Comparison of ENCODE assay signal across 10 cellular contexts in the genomic region with DNA sequence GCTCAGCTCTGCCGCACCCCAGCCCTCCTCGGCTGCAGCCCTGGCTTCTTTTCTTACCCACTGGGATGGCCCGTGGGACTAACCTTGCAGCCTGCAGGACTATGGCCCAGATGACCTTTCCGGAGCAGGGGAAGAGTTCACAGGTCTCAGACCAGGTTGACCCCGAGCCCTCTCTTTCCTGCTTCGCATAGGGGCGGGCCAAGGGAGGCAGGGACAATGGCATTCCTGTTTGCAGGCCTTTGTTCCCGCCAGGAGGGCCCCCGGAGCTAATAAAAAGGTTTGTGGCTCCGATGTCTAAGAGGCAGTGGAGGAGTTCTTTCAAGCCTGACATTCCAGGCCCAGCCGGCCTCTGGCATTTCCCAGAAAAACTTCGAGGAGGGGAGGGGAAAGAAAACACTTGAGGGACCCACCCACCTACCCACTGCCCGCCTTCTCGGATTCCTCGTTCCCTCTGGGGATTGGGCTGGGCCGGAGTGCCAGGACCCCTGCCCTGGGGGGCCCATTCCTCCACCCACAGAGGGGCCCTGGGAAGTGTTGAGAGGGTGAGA. TPM values are rescaled to one million over a fixed set of nuclear protein-coding genes. Genes with fewer than 3 reads are reported as not detected.
DNase-seq lines count a peak whose midpoint lies in the region; ATAC-seq, FAIRE-seq and TF ChIP-seq lines count a peak whose summit lies in the region.
"Had no signal": no experiment of that assay in that cellular context is flagged by ENCODE, and none has a peak within 500 bp of the region (broad histone marks: within the 10 kb centered on the region; RNA-seq: fewer than 3 reads in every experiment).

No MANE protein-coding gene starts in this region.

- H3K4me3 ChIP-seq in IMR-90 (ENCODE audit: insufficient read depth, low read depth, low read length) (no peak overlapping the region), duodenal mucosa (ENCODE audit: low read depth in 1 of 2, low read length in 2 of 2) (no peak overlapping the region), HepG2 (replicated peaks in 1 of 3; ENCODE audit: insufficient read depth in 1 of 3, low read depth in 2 of 3, low read length in 3 of 3) (peak overlapping the region in 2 of 3 experiments; percentile 1 to 49; a peak in 1 of 6 replicates)
- H3K4me3 ChIP-seq: pancreas had no signal

- H3K9ac ChIP-seq in IMR-90 (ENCODE audit: low read depth, low read length): peak overlapping the region; percentile 12; the same call in 1 of the 2 replicates
- no peak overlapping the region for H3K9ac ChIP-seq in duodenal mucosa (ENCODE audit: low read depth in 1 of 2, low read length in 2 of 2)
- H3K9ac ChIP-seq in HepG2 (ENCODE audit: insufficient read depth, low read depth, low read length): no peak overlapping the region

- H3K18ac ChIP-seq in IMR-90 (ENCODE audit: low read depth, low read length): peak overlapping the region; percentile 21; the same call in 1 of the 2 replicates

- in situ Hi-C loops in IMR-90 (cut with MboI; ENCODE audit: low sequenced_read_pairs) (no loop called here), HepG2 (cut with HindIII; ENCODE audit: extremely low pct_ligation_motif_present, low pct_unique_long_range_greater_than_20kb) (no loop called here)

- peaks cover 27% of the 10 kb centered on the region for H3K4me1 Mint-ChIP-seq in stimulated activated effector memory CD8-positive, alpha-beta T cell treated with anti-CD3 and anti-CD28 coated beads, Interleukin-12 subunit alpha, Interleukin-12 subunit beta, amount 100 ng/mL, for 72 hours

- TF ChIP-seq CTCF in IMR-90 (conservative IDR thresholded peaks at IDR 0.05; ENCODE audit: low read depth, low read length): no peak
- TF ChIP-seq CTCF in HepG2 (CRISPR knock-in tag; IDR thresholded peaks at IDR 0.05): no peak

- POLR2A ChIA-PET in IMR-90 (lab: Charles Lee; ENCODE audit: unreplicated experiment): no interaction called here
- POLR2A ChIA-PET in HepG2 (lab: Yijun Ruan, JAX): interaction anchor here (1.0 to 2.6 kb wide), 4 partner anchors 10 to 56 kb away, joined by 3 to 8 read pairs (median 3); no protein-coding TSS in a partner anchor

- peak overlapping the region; percentile 17 for H2AK9ac ChIP-seq in IMR-90 (replicated peaks; ENCODE audit: low read depth, low read length, poor library complexity)

- H3K4me1 ChIP-seq in IMR-90 (ENCODE audit: control insufficient read depth, insufficient read depth, low read length) (peaks cover 12% of the 10 kb centered on the region; the same call in 1 of the 2 replicates), duodenal mucosa (ENCODE audit: control insufficient read depth in 1 of 2, insufficient read depth in 2 of 2, low read length in 2 of 2) (peaks cover 0 to 10% of the 10 kb centered on the region in 2 donors), HepG2 (ENCODE audit: insufficient read depth, low read length) (peaks cover 38% of the 10 kb centered on the region)
- H3K4me1 ChIP-seq: pancreas had no signal

- WGBS in IMR-90 (ENCODE audit: extremely low coverage in 2 of 2, insufficient read length in 1 of 2), 2 experiments: 52% methylated on average over 3 of the region's 16 CpGs; no CpG with 5 or more reads in 1 of the 2 experiments
- WGBS in HepG2 (ENCODE audit: low lambda C conversion rate): 1% methylated on average over 12 of the region's 16 CpGs

- TF ChIP-seq RAD21 in IMR-90 (IDR thresholded peaks at IDR 0.05; ENCODE audit: low read length) (no peak), HepG2 (CRISPR knock-in tag; IDR thresholded peaks at IDR 0.05) (no peak)

- TF ChIP-seq POLR2A in IMR-90 (IDR thresholded peaks at IDR 0.05; ENCODE audit: low read depth, low read length): no peak
- TF ChIP-seq POLR2A in HepG2 (IDR thresholded peaks at IDR 0.05; ENCODE audit: insufficient read depth in 1 of 2, low read depth in 2 of 2, low read length in 2 of 2): no peak

- H2BK15ac ChIP-seq in IMR-90 (ENCODE audit: low read depth, low read length): 0 out of 3 replicates have a peak overlapping the region, but pooled peaks have one; percentile 36

- CTCF ChIA-PET in IMR-90 (lab: Yijun Ruan, JAX): no interaction called here
- CTCF ChIA-PET in HepG2 (lab: Yijun Ruan, JAX; ENCODE audit: low intra/inter-chr PET ratio, low total read pairs): no interaction called here

- no peaks in the 10 kb centered on the region for H3K79me2 ChIP-seq in HepG2 (ENCODE audit: insufficient read depth, low read length)

- no peak overlapping the region for H3K56ac ChIP-seq in IMR-90 (ENCODE audit: extremely low read depth, insufficient read depth, low read length)

- H3K23ac ChIP-seq in IMR-90 (ENCODE audit: low read depth, low read length): no peak overlapping the region

- no peak for DNase-seq in IMR-90
- DNase-seq in HepG2 (ENCODE audit: low spot score): peak; percentile 68
- no peak for DNase-seq in stimulated activated effector memory CD8-positive, alpha-beta T cell treated with anti-CD3 and anti-CD28 coated beads, Interleukin-12 subunit alpha, Interleukin-12 subunit beta, amount 100 ng/mL, for 72 hours (ENCODE audit: low spot score in 2 of 2)
- no peak for DNase-seq in caudate nucleus (lab: John Stamatoyannopoulos, UW)
- DNase-seq in HT-29 (ENCODE audit: low spot score): no peak
- DNase-seq: pancreas had no signal

- H3K9me3 ChIP-seq in IMR-90 (ENCODE audit: control insufficient read depth, insufficient read depth, low read length) (no peaks in the 10 kb centered on the region), duodenal mucosa (ENCODE audit: control insufficient read depth in 1 of 2, low read length in 2 of 2) (no peaks in the 10 kb centered on the region), HepG2 (ENCODE audit: low read length) (no peaks in the 10 kb centered on the region)
- H3K9me3 ChIP-seq: pancreas had no signal

- H2BK5ac ChIP-seq in IMR-90 (ENCODE audit: low read depth, low read length, poor library complexity, severe bottlenecking): no peak overlapping the region

- no peak overlapping the region for H3K27ac Mint-ChIP-seq in stimulated activated effector memory CD8-positive, alpha-beta T cell treated with anti-CD3 and anti-CD28 coated beads, Interleukin-12 subunit alpha, Interleukin-12 subunit beta, amount 100 ng/mL, for 72 hours

- H3K36me3 ChIP-seq in IMR-90 (ENCODE audit: control insufficient read depth, insufficient read depth, low read length) (no peaks in the 10 kb centered on the region), duodenal mucosa (ENCODE audit: control insufficient read depth in 1 of 2, insufficient read depth in 2 of 2, low read length in 2 of 2) (no peaks in the 10 kb centered on the region), HepG2 (replicated peaks in 1 of 2; ENCODE audit: control insufficient read depth in 1 of 2, insufficient read depth in 2 of 2, low read length in 2 of 2) (no peaks in the 10 kb centered on the region)
- H3K36me3 ChIP-seq: pancreas had no signal

- H3K4me2 ChIP-seq in IMR-90 (ENCODE audit: low read depth, low read length): no peak overlapping the region; the same call in 1 of the 2 replicates
- H3K4me2 ChIP-seq in HepG2 (ENCODE audit: low read depth, low read length): peak overlapping the region; percentile 61

- intact Hi-C loops in IMR-90 (cut with micrococcal nuclease) (no loop called here), HepG2 (cut with micrococcal nuclease; ENCODE audit: unreplicated experiment) (loop anchor here (2.0 kb wide), 1 partner anchor 31 kb away; no protein-coding TSS in a partner anchor)

- 0 out of 2 replicates have a peak overlapping the region, but pooled peaks have one; percentile 76 for H2AK5ac ChIP-seq in IMR-90 (ENCODE audit: low read depth, low read length)

- H4K5ac ChIP-seq in IMR-90 (ENCODE audit: low read depth, low read length): peak overlapping the region; percentile 26; the same call in 1 of the 2 replicates

- peak overlapping the region; percentile 11 to 72; a peak in 1 of 4 replicates for H4K8ac ChIP-seq in IMR-90 (ENCODE audit: low read depth in 2 of 2, low read length in 2 of 2)

- H3K14ac ChIP-seq in IMR-90 (replicated peaks; ENCODE audit: low read depth, low read length): peak overlapping the region; percentile 22; the same call in 1 of the 2 replicates

- H3K27ac ChIP-seq in IMR-90 (ENCODE audit: insufficient read depth, low read length) (peak overlapping the region; percentile 51; the same call in 1 of the 2 replicates), duodenal mucosa (ENCODE audit: low read depth, low read length) (peak overlapping the region; percentile 22), HepG2 (ENCODE audit: extremely low read length, insufficient read depth, low read length) (no peak overlapping the region), caudate nucleus (ENCODE audit: low read depth, low read length) (no peak overlapping the region)
- H3K27ac ChIP-seq: pancreas had no signal

- no peaks in the 10 kb centered on the region for H3K9me3 Mint-ChIP-seq in stimulated activated effector memory CD8-positive, alpha-beta T cell treated with anti-CD3 and anti-CD28 coated beads, Interleukin-12 subunit alpha, Interleukin-12 subunit beta, amount 100 ng/mL, for 72 hours

- peak overlapping the region; percentile 82 for H2AFZ ChIP-seq in IMR-90 (replicated peaks; ENCODE audit: low read length, poor library complexity)
- no peak overlapping the region for H2AFZ ChIP-seq in HepG2 (ENCODE audit: low read length)

- H3K79me1 ChIP-seq in IMR-90 (ENCODE audit: low read depth in 1 of 2, low read length in 2 of 2): no peaks in the 10 kb centered on the region; a peak in 1 of 4 replicates

- peak overlapping the region; percentile 34 for H3K4ac ChIP-seq in IMR-90 (ENCODE audit: low read depth, low read length)

- H4K20me1 ChIP-seq in IMR-90 (ENCODE audit: insufficient read depth, low read length) (no peaks in the 10 kb centered on the region), HepG2 (ENCODE audit: insufficient read depth, low read length) (no peaks in the 10 kb centered on the region; the same call in 1 of the 2 replicates)

- TF ChIP-seq EP300 in HepG2 (IDR thresholded peaks at IDR 0.05; ENCODE audit: low read depth in 2 of 2, low read length in 2 of 2) (peak in 1 of 2 experiments; percentile 44; a peak in 2 of 4 replicates), HepG2 (CRISPR knock-in tag; IDR thresholded peaks at IDR 0.05; ENCODE audit: borderline replicate concordance) (no peak)

- H4K91ac ChIP-seq in IMR-90 (ENCODE audit: insufficient read depth, low read depth, low read length): peak overlapping the region; percentile 78; the same call in 1 of the 2 replicates

- H3K9me1 ChIP-seq in IMR-90 (ENCODE audit: insufficient read depth, low read length): no peaks in the 10 kb centered on the region

- ATAC-seq in IMR-90 (ENCODE audit: low read depth) (peak; percentile 59), HepG2 (peak; percentile 49), GM21825 (IDR thresholded peaks at IDR 0.05; ENCODE audit: unreplicated experiment) (no peak), GM21367 (IDR thresholded peaks at IDR 0.05; ENCODE audit: unreplicated experiment) (no peak)
- ATAC-seq in stimulated activated effector memory CD8-positive, alpha-beta T cell treated with anti-CD3 and anti-CD28 coated beads, Interleukin-12 subunit alpha, Interleukin-12 subunit beta, amount 100 ng/mL, for 72 hours: no peak
- ATAC-seq: pancreas had no signal

- H2BK20ac ChIP-seq in IMR-90 (ENCODE audit: low read depth, low read length): peak overlapping the region; percentile 17; the same call in 1 of the 2 replicates

- dilution Hi-C loops in IMR-90 (cut with HindIII; ENCODE audit: low sequenced_read_pairs, unreplicated experiment): no loop called here

- peak overlapping the region; percentile 51 for H3K4me3 Mint-ChIP-seq in stimulated activated effector memory CD8-positive, alpha-beta T cell treated with anti-CD3 and anti-CD28 coated beads, Interleukin-12 subunit alpha, Interleukin-12 subunit beta, amount 100 ng/mL, for 72 hours

- H2BK120ac ChIP-seq in IMR-90 (ENCODE audit: low read depth, low read length): peak overlapping the region; percentile 59

- H3K27me3 ChIP-seq in IMR-90 (ENCODE audit: control insufficient read depth, insufficient read depth, low read length) (no peaks in the 10 kb centered on the region), duodenal mucosa (ENCODE audit: control insufficient read depth in 1 of 2, insufficient read depth in 2 of 2, low read length in 2 of 2) (peaks cover 0 to 8% of the 10 kb centered on the region in 2 donors), HepG2 (ENCODE audit: control insufficient read depth in 1 of 2, insufficient read depth in 2 of 2, low read length in 2 of 2) (peaks cover 20 to 81% of the 10 kb centered on the region in 2 experiments)
- H3K27me3 ChIP-seq: pancreas had no signal

- H3K36me3 Mint-ChIP-seq in stimulated activated effector memory CD8-positive, alpha-beta T cell treated with anti-CD3 and anti-CD28 coated beads, Interleukin-12 subunit alpha, Interleukin-12 subunit beta, amount 100 ng/mL, for 72 hours: no peaks in the 10 kb centered on the region

- FAIRE-seq in HepG2 (lab: Jason Lieb, UNC): peak; percentile 56
- FAIRE-seq: pancreas, TTC549 had no signal

- BruUV-seq in IMR-90 (replicated peaks; lab: Mats Ljungman, UMichigan) (no TSS peak), HepG2 (replicated peaks; lab: Mats Ljungman, UMichigan) (no TSS peak)

RNA-seq across cellular contexts. Expression of gene SOCS3, which starts 5.8 kb away (rescaled TPM):
- total RNA-seq in IMR-90 (2012; rRNA removed) (19.7 and 19.9 TPM in 2 replicates), HepG2 (2016; rRNA removed; fragmentation: Illumina TruSeq; extraction: Trizol) (0.66 and 0.77 TPM in 2 replicates)
- polyA plus RNA-seq in IMR-90 (2012; rRNA removed) (18.3 and 19.2 TPM in 2 replicates), HepG2 (2011; rRNA removed) (2.4 and 3.2 TPM in 2 replicates)
- 29.0 and 102 TPM in 2 replicates for polyA plus RNA-seq in IMR-90 (2012; cell fraction: cytosol; rRNA removed)
- polyA plus RNA-seq in IMR-90 (2012; cell fraction: nucleus; rRNA removed; ENCODE audit: low replicate concordance): 163 and 202 TPM in 2 replicates
- 0.30 and 0.35 TPM in 2 replicates for total RNA-seq in HepG2 (2016; cell fraction: cytosol; rRNA removed; fragmentation: Illumina TruSeq; extraction: Trizol; ENCODE audit: low read depth)
- 0.59 and 0.95 TPM in 2 replicates for total RNA-seq in HepG2 (2016; cell fraction: insoluble cytoplasmic fraction; rRNA removed; fragmentation: Illumina TruSeq; extraction: Trizol)
- 0.83 and 0.93 TPM in 2 replicates for total RNA-seq in HepG2 (2016; cell fraction: membrane; rRNA removed; fragmentation: Illumina TruSeq; extraction: Trizol)
- 0.66 and 1.2 TPM in 2 replicates for total RNA-seq in HepG2 (2016; cell fraction: nucleus; rRNA removed; fragmentation: Illumina TruSeq; extraction: Trizol)
- 2.4 and 2.6 TPM in 2 replicates for polyA plus RNA-seq in HepG2 (2011; cell fraction: cytosol; rRNA removed)
- 4.1 and 5.9 TPM in 2 replicates for polyA plus RNA-seq in HepG2 (2011; cell fraction: nucleus; rRNA removed)
- polyA plus RNA-seq in HepG2 (2012): 0.94 and 3.5 TPM in 2 replicates
- 0.05 and 0.10 TPM in 2 replicates for polyA plus RNA-seq in HepG2 (2016; cell fraction: cytosol; fragmentation: Illumina TruSeq; extraction: Trizol; ENCODE audit: low read depth)
- polyA plus RNA-seq in HepG2 (2016; cell fraction: insoluble cytoplasmic fraction; fragmentation: Illumina TruSeq; extraction: Trizol; ENCODE audit: low read depth): 0.32 and 0.52 TPM in 2 replicates
- 0.27 and 0.28 TPM in 2 replicates for polyA plus RNA-seq in HepG2 (2016; cell fraction: membrane; fragmentation: Illumina TruSeq; extraction: Trizol; ENCODE audit: low read depth)
- polyA plus RNA-seq in HepG2 (2016; cell fraction: nucleus; fragmentation: Illumina TruSeq; extraction: Trizol; ENCODE audit: insufficient read depth, low read depth): 1.1 and 1.3 TPM in 2 replicates
- polyA minus RNA-seq in HepG2 (2011; rRNA and poly(A)+ RNA removed; ENCODE audit: low replicate concordance): 11.0 and 18.7 TPM in 2 replicates
- 6.9 and 7.9 TPM in 2 replicates for polyA minus RNA-seq in HepG2 (2011; cell fraction: cytosol; rRNA and poly(A)+ RNA removed)
- 3.5 and 5.2 TPM in 2 replicates for polyA minus RNA-seq in HepG2 (2011; cell fraction: nucleus; rRNA and poly(A)+ RNA removed)
- total RNA-seq in HT-29 (2014; rRNA removed; shearing (Covaris generic)): 0.18 and 0.79 TPM in 2 replicates

RNA-seq across cellular contexts. Expression of gene PGS1, which starts 12.8 kb away (rescaled TPM):
- total RNA-seq in IMR-90 (2012; rRNA removed) (14.4 and 18.5 TPM in 2 replicates), HepG2 (2016; rRNA removed; fragmentation: Illumina TruSeq; extraction: Trizol) (18.8 and 25.9 TPM in 2 replicates)
- polyA plus RNA-seq in IMR-90 (2012; rRNA removed) (35.5 and 43.2 TPM in 2 replicates), HepG2 (2011; rRNA removed) (31.5 and 42.3 TPM in 2 replicates)
- polyA plus RNA-seq in IMR-90 (2012; cell fraction: cytosol; rRNA removed): 26.3 and 45.8 TPM in 2 replicates
- polyA plus RNA-seq in IMR-90 (2012; cell fraction: nucleus; rRNA removed; ENCODE audit: low replicate concordance): 189 and 191 TPM in 2 replicates
- 10.8 and 10.9 TPM in 2 replicates for total RNA-seq in HepG2 (2016; cell fraction: cytosol; rRNA removed; fragmentation: Illumina TruSeq; extraction: Trizol; ENCODE audit: low read depth)
- total RNA-seq in HepG2 (2016; cell fraction: insoluble cytoplasmic fraction; rRNA removed; fragmentation: Illumina TruSeq; extraction: Trizol): 14.8 and 27.5 TPM in 2 replicates
- 11.3 and 11.9 TPM in 2 replicates for total RNA-seq in HepG2 (2016; cell fraction: membrane; rRNA removed; fragmentation: Illumina TruSeq; extraction: Trizol)
- 27.4 and 30.7 TPM in 2 replicates for total RNA-seq in HepG2 (2016; cell fraction: nucleus; rRNA removed; fragmentation: Illumina TruSeq; extraction: Trizol)
- polyA plus RNA-seq in HepG2 (2011; cell fraction: cytosol; rRNA removed): 30.6 and 33.0 TPM in 2 replicates
- polyA plus RNA-seq in HepG2 (2011; cell fraction: nucleus; rRNA removed): 151 and 153 TPM in 2 replicates
- polyA plus RNA-seq in HepG2 (2012): 18.3 and 27.7 TPM in 2 replicates
- 2.9 and 3.9 TPM in 2 replicates for polyA plus RNA-seq in HepG2 (2016; cell fraction: cytosol; fragmentation: Illumina TruSeq; extraction: Trizol; ENCODE audit: low read depth)
- polyA plus RNA-seq in HepG2 (2016; cell fraction: insoluble cytoplasmic fraction; fragmentation: Illumina TruSeq; extraction: Trizol; ENCODE audit: low read depth): 12.8 and 16.5 TPM in 2 replicates
- 6.1 and 6.7 TPM in 2 replicates for polyA plus RNA-seq in HepG2 (2016; cell fraction: membrane; fragmentation: Illumina TruSeq; extraction: Trizol; ENCODE audit: low read depth)
- polyA plus RNA-seq in HepG2 (2016; cell fraction: nucleus; fragmentation: Illumina TruSeq; extraction: Trizol; ENCODE audit: insufficient read depth, low read depth): 50.4 and 56.8 TPM in 2 replicates
- polyA minus RNA-seq in HepG2 (2011; rRNA and poly(A)+ RNA removed; ENCODE audit: low replicate concordance): 49.2 and 54.3 TPM in 2 replicates
- polyA minus RNA-seq in HepG2 (2011; cell fraction: cytosol; rRNA and poly(A)+ RNA removed): 13.6 and 15.2 TPM in 2 replicates
- 58.3 and 63.7 TPM in 2 replicates for polyA minus RNA-seq in HepG2 (2011; cell fraction: nucleus; rRNA and poly(A)+ RNA removed)
- 23.0 and 30.7 TPM in 2 replicates for total RNA-seq in HT-29 (2014; rRNA removed; shearing (Covaris generic))

Comparison
In these comparisons a context has a peak if more than half of its experiments do, and no peak if none do; other contexts are left out.
1. ATAC-seq: peak in IMR-90 (single experiment) and HepG2 (single experiment); none in stimulated activated effector memory CD8-positive, alpha-beta T cell treated with anti-CD3 and anti-CD28 coated beads, Interleukin-12 subunit alpha, Interleukin-12 subunit beta, amount 100 ng/mL, for 72 hours (single experiment), GM21825 (single experiment) and GM21367 (single experiment).
2. H3K27ac ChIP-seq: peak in IMR-90 (single experiment) and duodenal mucosa (single experiment); none in HepG2 (single experiment) and caudate nucleus (single experiment).
3. H3K4me3 ChIP-seq: peak in HepG2 (2 of 3); none in IMR-90 (single experiment) and duodenal mucosa (0 of 2).